Comparison of ENCODE assay signal across 7 cellular contexts in the genomic region with DNA sequence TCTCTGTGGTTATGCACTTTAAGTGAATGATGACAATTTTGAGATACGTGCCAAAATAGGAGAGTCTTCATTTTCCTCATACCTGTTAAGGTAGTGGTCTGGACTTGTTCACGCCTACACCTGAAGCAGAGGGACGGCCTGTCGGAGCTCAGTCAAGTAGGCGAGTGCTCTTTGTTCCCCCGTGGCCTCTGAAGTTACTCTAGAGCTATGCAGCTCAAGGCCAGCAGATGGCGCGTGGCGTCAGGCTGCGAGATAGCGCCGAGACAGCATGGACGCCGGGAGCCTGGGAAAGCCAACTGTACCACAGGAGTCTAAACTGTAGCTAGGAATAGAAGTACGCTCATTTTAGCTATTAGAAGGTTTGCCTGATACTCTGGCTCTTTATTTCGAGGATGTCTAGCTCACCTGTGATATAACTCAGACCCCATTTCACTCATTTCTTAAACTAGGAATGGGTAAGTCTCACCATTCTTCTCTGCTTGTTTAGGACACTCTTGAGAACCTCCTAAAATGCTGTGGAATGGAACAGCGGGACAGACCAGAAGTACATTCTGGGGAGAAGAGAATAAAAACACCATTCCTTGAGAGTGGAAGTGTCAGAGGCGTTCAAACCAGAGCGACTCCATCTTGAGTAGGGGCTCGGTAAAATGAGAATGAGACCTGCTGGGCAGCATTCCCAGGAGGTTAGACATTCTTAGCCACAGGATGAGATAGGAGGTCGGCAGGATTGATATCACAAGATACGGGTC.
DNase-seq lines count a peak whose midpoint lies in the region; ATAC-seq, FAIRE-seq and TF ChIP-seq lines count a peak whose summit lies in the region.

No MANE protein-coding gene starts in this region.

- H3K36me3 ChIP-seq in small intestine (ENCODE audit: control insufficient read depth in 2 of 2, insufficient read depth in 2 of 2, low read length in 2 of 2), result no peaks in the 10 kb centered on the region

- WGBS in small intestine, 3 donors, result 21 to 28% (median 24%) methylated on average over 22 of the region's 22 CpGs

- H3K27me3 ChIP-seq in small intestine (ENCODE audit: control insufficient read depth in 2 of 2, insufficient read depth in 2 of 2, low read length in 2 of 2), result no peaks in the 10 kb centered on the region

- H3K4me1 ChIP-seq in small intestine (ENCODE audit: control insufficient read depth in 2 of 2, insufficient read depth in 1 of 2, low read depth in 1 of 2, low read length in 1 of 2), result no peaks in the 10 kb centered on the region

- H3K27ac ChIP-seq in small intestine (ENCODE audit: low read depth in 1 of 2, low read length in 1 of 2), result no peak overlapping the region

- no peak for FAIRE-seq in small intestine (lab: Jason Lieb, UNC)

- ATAC-seq in HG02571 (IDR thresholded peaks at IDR 0.05; ENCODE audit: unreplicated experiment), result peak; percentile 100

- in situ Hi-C loops in GM13976 (cut with MboI; ENCODE audit: low sequenced_read_pairs, unreplicated experiment), result no loop called here

- no peaks in the 10 kb centered on the region for H3K9me3 ChIP-seq in small intestine (ENCODE audit: control insufficient read depth, low read depth)

- DNase-seq in GM13976 (ENCODE audit: low spot score) (peak; percentile 83), NCI-H1105 treated with DMSO at 0.1 percent for 48 hours (lab: John Stamatoyannopoulos, UW) (peak; percentile 75), T-helper 9 cell (peak; percentile 19), astrocyte of the hippocampus (ENCODE audit: low read depth, low spot score) (peak; percentile 93), hypothalamus (lab: John Stamatoyannopoulos, UW) (peak in 46 of 51 donors; percentile 0 to 71 (median 34)), small intestine (peak; percentile 80)

- TF ChIP-seq CTCF in GM13976 (IDR thresholded peaks at IDR 0.05; ENCODE audit: borderline replicate concordance, control extremely low read depth, extremely low read depth, insufficient read depth, missing control alignments), result peak; percentile 96

- H3K4me3 ChIP-seq in small intestine (ENCODE audit: low read depth in 1 of 2, low read length in 2 of 2), result no peak overlapping the region

Comparison
In these comparisons a context has a peak if more than half of its experiments do, and no peak if none do; other contexts are left out.
1. DNase-seq: peak in every context shown above with its lines; median percentile 93 in astrocyte of the hippocampus; 83 in GM13976; 80 in small intestine; 75 in NCI-H1105 treated with DMSO at 0.1 percent for 48 hours; 34 in hypothalamus; 19 in T-helper 9 cell.